Comparison of ENCODE assay signal across 8 cellular contexts in the genomic region with DNA sequence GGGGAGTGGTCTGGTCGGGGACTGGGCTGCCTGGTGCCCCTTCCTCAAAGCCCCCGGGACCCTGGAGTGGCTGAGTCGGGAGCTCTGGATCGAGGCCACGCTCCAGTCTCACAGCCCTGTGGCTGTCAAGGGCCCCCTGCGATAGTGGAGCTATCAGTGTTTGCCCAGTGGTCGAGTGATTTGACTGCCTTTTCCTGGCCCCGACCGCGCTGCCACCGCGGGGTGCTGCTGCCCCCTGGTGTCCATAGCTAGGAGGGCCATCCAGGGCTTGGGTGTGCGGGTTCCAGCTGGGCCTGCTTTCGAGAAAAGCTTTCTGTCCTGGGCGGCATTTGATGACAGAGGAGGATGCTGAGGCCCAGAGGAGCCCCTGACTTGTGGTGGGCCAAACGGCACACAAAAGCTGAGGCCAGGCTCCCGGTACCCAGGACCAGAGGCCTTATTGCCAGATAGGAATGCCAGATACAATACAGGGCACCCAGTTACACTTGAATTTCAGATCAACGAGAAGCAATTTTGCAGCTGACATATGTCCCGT. TPM values are rescaled to one million over a fixed set of nuclear protein-coding genes. Genes with fewer than 3 reads are reported as not detected.
DNase-seq lines count a peak whose midpoint lies in the region; ATAC-seq and TF ChIP-seq lines count a peak whose summit lies in the region.

No MANE protein-coding gene starts in this region.

- H3K4me2 ChIP-seq in Karpas-422 (ENCODE audit: low read depth, low read length, poor library complexity, severe bottlenecking): no peak overlapping the region

- TF ChIP-seq CTCF in foreskin fibroblast (IDR thresholded peaks at IDR 0.05; ENCODE audit: low read depth, low read length) (peak; percentile 97), ovary (IDR thresholded peaks at IDR 0.05) (peak; percentile 78 to 92 (median 87)), upper lobe of left lung (IDR thresholded peaks at IDR 0.05) (peak; percentile 95 to 98 (median 96))

- ATAC-seq in GM21423 (IDR thresholded peaks at IDR 0.05; ENCODE audit: unreplicated experiment): peak; percentile 62
- ATAC-seq in upper lobe of left lung (ENCODE audit: low FRiP score in 2 of 2): peak; percentile 88 to 89

- no peaks in the 10 kb centered on the region for H3K79me2 ChIP-seq in Karpas-422 (ENCODE audit: low read length)

- H3K27me3 ChIP-seq in Karpas-422 (ENCODE audit: low read length) (no peaks in the 10 kb centered on the region), ovary (no peaks in the 10 kb centered on the region), upper lobe of left lung (no peaks in the 10 kb centered on the region)

- H3K9me3 ChIP-seq in Karpas-422 (ENCODE audit: low read length) (no peaks in the 10 kb centered on the region), ovary (no peaks in the 10 kb centered on the region), upper lobe of left lung (no peaks in the 10 kb centered on the region)

- H3K36me3 ChIP-seq in Karpas-422 (ENCODE audit: insufficient read depth, low read length) (peaks cover 5% of the 10 kb centered on the region; the same call in 1 of the 2 replicates), ovary (no peaks in the 10 kb centered on the region), upper lobe of left lung (peaks cover 0 to 13% (median 8%) of the 10 kb centered on the region in 4 donors)

- no peaks in the 10 kb centered on the region for H3K9me2 ChIP-seq in Karpas-422 (replicated peaks; ENCODE audit: insufficient read depth, low read length)

- no peak for TF ChIP-seq EP300 in ovary (IDR thresholded peaks at IDR 0.05)
- TF ChIP-seq EP300 in upper lobe of left lung (IDR thresholded peaks at IDR 0.05): no peak

- H3K4me1 ChIP-seq in Karpas-422 (ENCODE audit: low read length) (peaks cover 3% of the 10 kb centered on the region), ovary (ENCODE audit: insufficient read depth) (no peaks in the 10 kb centered on the region), upper lobe of left lung (peaks cover 15 to 23% (median 19%) of the 10 kb centered on the region in 4 donors)

- WGBS in ovary, 3 donors: 14 to 16% (median 16%) methylated on average over 19 of the region's 19 CpGs
- 24 to 37% methylated on average over 5 to 12 of the region's 19 CpGs for WGBS in upper lobe of left lung, 2 donors

- H3K27ac ChIP-seq in Karpas-422 (ENCODE audit: low read length) (no peak overlapping the region), ovary (no peak overlapping the region), upper lobe of left lung (no peak overlapping the region)

- TF ChIP-seq POLR2A in ovary (IDR thresholded peaks at IDR 0.05): no peak
- no peak for TF ChIP-seq POLR2A in upper lobe of left lung (IDR thresholded peaks at IDR 0.05)

- no peak overlapping the region for H3K9ac ChIP-seq in Karpas-422 (ENCODE audit: low read length)

- H4K20me1 ChIP-seq in Karpas-422 (ENCODE audit: insufficient read depth, low read depth, low read length): peaks cover 20% of the 10 kb centered on the region; the same call in 1 of the 2 replicates

- H3K4me3 ChIP-seq in Karpas-422 (ENCODE audit: low read length) (no peak overlapping the region), foreskin fibroblast (ENCODE audit: low read depth in 1 of 2, low read length in 2 of 2) (no peak overlapping the region), ovary (no peak overlapping the region), upper lobe of left lung (no peak overlapping the region)

- intact Hi-C loops in ovary (cut with DNase I): loop anchor here (2.0 to 10.0 kb wide), 6 partner anchors 220 to 620 kb away; a partner anchor contains a TSS

- peak; percentile 56 for DNase-seq in COR-L47 (lab: John Stamatoyannopoulos, UW)
- peak; percentile 93 for DNase-seq in Karpas-422
- peak; percentile 76 for DNase-seq in RPMI8226
- DNase-seq in activated T-helper 1 cell treated with anti-CD3 and anti-CD28 coated beads, Interleukin-2, amount 50 U/mL, for 16 hours (ENCODE audit: low read depth in 1 of 2, low spot score in 1 of 2): peak; percentile 48 to 53
- DNase-seq in foreskin fibroblast: peak; percentile 48 to 87
- DNase-seq in ovary: peak; percentile 60 to 86 (median 75)
- DNase-seq in upper lobe of left lung: peak; percentile 78 to 95

- no peak overlapping the region for H2AFZ ChIP-seq in Karpas-422 (ENCODE audit: low read length)

RNA-seq across cellular contexts. Expression of a gene that starts 13.2 kb away (rescaled TPM):
- 247 and 289 TPM in 2 replicates for total RNA-seq in Karpas-422 (2014; rRNA removed; shearing (Covaris generic); ENCODE audit: low replicate concordance)
- 100 to 1,000 TPM in 1 of 7 donors, 10 to 100 TPM in 6; 43.2 to 160 (median 55.7) TPM for total RNA-seq in ovary
- polyA plus RNA-seq in ovary: 100 to 1,000 TPM in 1 of 2 donors, 10 to 100 TPM in 1; 29.1 to 101 TPM
- total RNA-seq in upper lobe of left lung: 100 to 1,000 TPM in 1 of 6 donors, 10 to 100 TPM in 4, 1 to 10 TPM in 1; 3.1 to 223 (median 46.0) TPM
